Comparison of ENCODE assay signal across 20 cellular contexts in the genomic region with DNA sequence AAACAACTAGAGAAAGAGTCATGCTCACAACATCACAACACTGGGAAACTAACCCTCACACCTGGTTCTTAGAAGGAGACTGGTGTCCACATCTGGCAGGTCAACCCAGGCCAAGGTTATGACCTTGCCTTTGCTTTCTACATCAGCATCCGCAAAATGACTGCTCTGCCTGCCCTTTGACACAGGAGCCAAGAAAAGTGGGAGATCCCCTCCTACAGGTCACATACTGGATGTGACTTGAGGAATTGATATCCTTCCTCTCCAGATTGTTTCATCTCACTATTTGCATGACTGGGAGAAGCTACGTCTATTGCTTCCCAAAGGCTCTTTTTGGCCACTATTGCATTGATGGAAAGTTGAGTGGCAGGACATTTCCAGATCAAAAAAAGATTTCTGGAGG.
"Had no signal": no experiment of that assay in that cellular context is flagged by ENCODE, and none has a peak within 500 bp of the region (broad histone marks: within the 10 kb centered on the region; RNA-seq: fewer than 3 reads in every experiment).

No MANE protein-coding gene starts in this region.

- FAIRE-seq: RCC 7860, TTC549 had no signal

- H3K27ac ChIP-seq: adrenal gland had no signal

- DNase-seq: activated CD4-positive, alpha-beta T cell treated with anti-CD3 and anti-CD28 coated beads for 36 hours; activated CD8-positive, alpha-beta memory T cell treated with anti-CD3 and anti-CD28 coated beads, Interleukin-2, amount 50 U/mL, for 48 hours; activated CD8-positive, alpha-beta T cell treated with anti-CD3 and anti-CD28 coated beads, Interleukin-2, amount 10 ng/mL, durations not matched to agents 7 days and 5 days; activated naive CD4-positive, alpha-beta T cell treated with anti-CD3 and anti-CD28 coated beads, Interleukin-2, amount 50 U/mL, for 16 hours; activated naive CD8-positive, alpha-beta T cell treated with anti-CD3 and anti-CD28 coated beads, Interleukin-2, amount 10 ng/mL, durations not matched to agents 7 days and 5 days; activated T-cell treated with anti-CD3 and anti-CD28 coated beads, Interleukin-2, amount 50 U/mL, for 1 hour; adrenal gland; anterior cingulate cortex; caudate nucleus; KG1; NCI-H1092; NCI-H1930; NCI-H345; NCI-H510A; SHP77 treated with DMSO at 0.1 percent for 48 hours; T-cell; T-helper 2 cell; T1000 had no signal

- H3K36me3 ChIP-seq: adrenal gland had no signal

- H3K4me3 Mint-ChIP-seq: activated CD4-positive, alpha-beta T cell treated with anti-CD3 and anti-CD28 coated beads for 36 hours; activated CD8-positive, alpha-beta T cell treated with anti-CD3 and anti-CD28 coated beads, Interleukin-2, amount 10 ng/mL, durations not matched to agents 7 days and 5 days; activated naive CD8-positive, alpha-beta T cell treated with anti-CD3 and anti-CD28 coated beads, Interleukin-2, amount 10 ng/mL, durations not matched to agents 7 days and 5 days; T-cell had no signal

- ATAC-seq: activated CD4-positive, alpha-beta T cell treated with anti-CD3 and anti-CD28 coated beads for 36 hours; activated CD8-positive, alpha-beta T cell treated with anti-CD3 and anti-CD28 coated beads, Interleukin-2, amount 10 ng/mL, durations not matched to agents 7 days and 5 days; T-cell had no signal

- H3K4me1 Mint-ChIP-seq: activated CD4-positive, alpha-beta T cell treated with anti-CD3 and anti-CD28 coated beads for 36 hours; activated naive CD8-positive, alpha-beta T cell treated with anti-CD3 and anti-CD28 coated beads, Interleukin-2, amount 10 ng/mL, durations not matched to agents 7 days and 5 days; T-cell had no signal

- H3K4me3 ChIP-seq: adrenal gland had no signal

- H3K36me3 Mint-ChIP-seq: activated naive CD8-positive, alpha-beta T cell treated with anti-CD3 and anti-CD28 coated beads, Interleukin-2, amount 10 ng/mL, durations not matched to agents 7 days and 5 days; T-cell had no signal

- H3K27ac Mint-ChIP-seq: activated CD4-positive, alpha-beta T cell treated with anti-CD3 and anti-CD28 coated beads for 36 hours; activated CD8-positive, alpha-beta T cell treated with anti-CD3 and anti-CD28 coated beads, Interleukin-2, amount 10 ng/mL, durations not matched to agents 7 days and 5 days; activated naive CD8-positive, alpha-beta T cell treated with anti-CD3 and anti-CD28 coated beads, Interleukin-2, amount 10 ng/mL, durations not matched to agents 7 days and 5 days; T-cell had no signal

- H3K4me1 ChIP-seq: adrenal gland had no signal

- H3K9me3 Mint-ChIP-seq: activated naive CD8-positive, alpha-beta T cell treated with anti-CD3 and anti-CD28 coated beads, Interleukin-2, amount 10 ng/mL, durations not matched to agents 7 days and 5 days had no signal

- H3K9me3 ChIP-seq: adrenal gland had no signal

- H3K27me3 ChIP-seq: adrenal gland had no signal
